In the genomic region with DNA sequence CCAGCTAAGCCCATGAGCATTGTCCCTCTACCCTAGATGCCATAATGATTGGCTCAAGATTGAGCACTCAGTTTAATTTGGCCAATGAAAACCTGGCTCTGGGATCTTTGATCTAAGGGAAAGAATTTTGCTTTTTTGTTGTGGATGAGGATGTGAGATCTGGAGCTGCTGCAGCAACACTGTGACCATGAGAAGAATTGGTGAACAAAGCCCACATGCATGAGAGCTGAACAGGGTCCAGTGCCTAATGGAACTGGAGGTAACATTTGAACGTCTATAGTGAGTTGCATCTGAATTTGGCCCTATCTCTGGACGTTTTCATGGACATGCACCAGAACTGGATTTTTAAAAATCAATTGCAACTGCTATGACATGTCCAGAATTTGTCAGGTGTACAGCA, we compare ENCODE assay signal across 18 cellular contexts.
"Had no signal": no experiment of that assay in that cellular context is flagged by ENCODE, and none has a peak within 500 bp of the region (broad histone marks: within the 10 kb centered on the region; RNA-seq: fewer than 3 reads in every experiment).

No MANE protein-coding gene starts in this region.

- H3K36me3 ChIP-seq: brain microvascular endothelial cell had no signal

- H3K27ac Mint-ChIP-seq: activated CD4-positive, alpha-beta memory T cell treated with anti-CD3 and anti-CD28 coated beads, Interleukin-2, amount 10 ng/mL, durations not matched to agents 7 days and 5 days; activated CD4-positive, alpha-beta T cell treated with anti-CD3 and anti-CD28 coated beads, Interleukin-2, amount 10 ng/mL, durations not matched to agents 7 days and 5 days; activated naive CD8-positive, alpha-beta T cell; activated T-cell treated with anti-CD3 and anti-CD28 coated beads, Interleukin-2, amount 50 U/mL, for 24 hours; activated T-cell treated with anti-CD3 and anti-CD28 coated beads, Interleukin-2, amount 50 U/mL, for 72 hours had no signal

- H3K27ac ChIP-seq: brain microvascular endothelial cell had no signal

- H3K36me3 Mint-ChIP-seq: activated naive CD8-positive, alpha-beta T cell had no signal

- H3K27me3 ChIP-seq: brain microvascular endothelial cell had no signal

- H3K4me3 Mint-ChIP-seq: activated CD4-positive, alpha-beta memory T cell treated with anti-CD3 and anti-CD28 coated beads, Interleukin-2, amount 10 ng/mL, durations not matched to agents 7 days and 5 days; activated CD4-positive, alpha-beta T cell treated with anti-CD3 and anti-CD28 coated beads, Interleukin-2, amount 10 ng/mL, durations not matched to agents 7 days and 5 days; activated naive CD8-positive, alpha-beta T cell; activated T-cell treated with anti-CD3 and anti-CD28 coated beads, Interleukin-2, amount 50 U/mL, for 24 hours; activated T-cell treated with anti-CD3 and anti-CD28 coated beads, Interleukin-2, amount 50 U/mL, for 72 hours had no signal

- DNase-seq: activated CD4-positive, alpha-beta memory T cell treated with anti-CD3 and anti-CD28 coated beads, Interleukin-2, amount 10 ng/mL, durations not matched to agents 7 days and 5 days; activated CD4-positive, alpha-beta T cell treated with anti-CD3 and anti-CD28 coated beads for 1 hour; activated CD4-positive, alpha-beta T cell treated with anti-CD3 and anti-CD28 coated beads for 4 hours; activated CD4-positive, alpha-beta T cell treated with anti-CD3 and anti-CD28 coated beads, Interleukin-2, amount 50 U/mL, for 4 hours; activated CD8-positive, alpha-beta memory T cell treated with anti-CD3 and anti-CD28 coated beads, Interleukin-2, amount 50 U/mL, for 48 hours; activated gamma-delta T cell; activated naive CD4-positive, alpha-beta T cell; activated naive CD4-positive, alpha-beta T cell treated with anti-CD3 and anti-CD28 coated beads, Interleukin-2, amount 50 U/mL, for 16 hours; activated T-cell treated with anti-CD3 and anti-CD28 coated beads for 4 hours; activated T-cell treated with anti-CD3 and anti-CD28 coated beads, Interleukin-2, amount 50 U/mL, for 24 hours; anterior cingulate cortex; caudate nucleus; effector CD8-positive, alpha-beta T cell had no signal

- ATAC-seq: activated T-cell treated with anti-CD3 and anti-CD28 coated beads, Interleukin-2, amount 50 U/mL, for 72 hours; esophagus mucosa had no signal

- H3K9me3 Mint-ChIP-seq: activated CD4-positive, alpha-beta memory T cell treated with anti-CD3 and anti-CD28 coated beads, Interleukin-2, amount 10 ng/mL, durations not matched to agents 7 days and 5 days; activated CD4-positive, alpha-beta T cell treated with anti-CD3 and anti-CD28 coated beads, Interleukin-2, amount 10 ng/mL, durations not matched to agents 7 days and 5 days; activated T-cell treated with anti-CD3 and anti-CD28 coated beads, Interleukin-2, amount 50 U/mL, for 72 hours had no signal
